Comparison of ENCODE assay signal across 8 cellular contexts in genomic region chr3:133384331-133385027, GRCh38. TPM values are rescaled to one million over a fixed set of nuclear protein-coding genes. Genes with fewer than 3 reads are reported as not detected.
DNase-seq lines count a peak whose midpoint lies in the region; ATAC-seq, FAIRE-seq and TF ChIP-seq lines count a peak whose summit lies in the region.

No MANE protein-coding gene starts in this region.

- H3K36me3 ChIP-seq in NT2/D1 (ENCODE audit: insufficient read depth, insufficient read length, low read length) = no peaks in the 10 kb centered on the region
- H3K36me3 ChIP-seq in mammary epithelial cell (ENCODE audit: insufficient read depth, low read length) = no peaks in the 10 kb centered on the region
- no peaks in the 10 kb centered on the region for H3K36me3 ChIP-seq in keratinocyte (ENCODE audit: control insufficient read depth in 2 of 2, extremely low read depth in 1 of 2, insufficient read depth in 2 of 2, low read length in 2 of 2)

- peak; percentile 79 for FAIRE-seq in keratinocyte (lab: Jason Lieb, UNC)

- H3K4me2 ChIP-seq in mammary epithelial cell (ENCODE audit: insufficient read depth, low read depth, low read length) (no peak overlapping the region), keratinocyte (ENCODE audit: control insufficient read depth, extremely low read depth, insufficient read depth, low read depth, low read length) (no peak overlapping the region)

- intact Hi-C loops in mammary epithelial cell (cut with micrococcal nuclease) = loop anchor here (1.0 to 2.0 kb wide), 4 partner anchors 14 to 653 kb away; no protein-coding TSS in a partner anchor

- peaks cover 1% of the 10 kb centered on the region for H3K4me1 ChIP-seq in NT2/D1 (ENCODE audit: insufficient read depth, insufficient read length)
- peaks cover 16% of the 10 kb centered on the region for H3K4me1 ChIP-seq in mammary epithelial cell (ENCODE audit: insufficient read depth, low read length)
- H3K4me1 ChIP-seq in keratinocyte (ENCODE audit: control insufficient read depth, extremely low read depth, insufficient read depth, low read length) = peaks cover 20% of the 10 kb centered on the region

- H3K9ac ChIP-seq in NT2/D1 (ENCODE audit: insufficient read length, low read depth) (no peak overlapping the region), mammary epithelial cell (ENCODE audit: insufficient read depth, low read length) (no peak overlapping the region), keratinocyte (ENCODE audit: control insufficient read depth, extremely low read depth, insufficient read depth, low read length) (no peak overlapping the region)

- in situ Hi-C loops in mammary epithelial cell (cut with MboI; ENCODE audit: low sequenced_read_pairs in 2 of 2) = loop anchor here (5.0 to 10.0 kb wide), 3 partner anchors 340 to 657 kb away; partner anchors contain the start of gene TMEM108 (in 1 of the 2)

- peak; percentile 91 for TF ChIP-seq RAD21 in Ishikawa (IDR thresholded peaks at IDR 0.05; ENCODE audit: low read depth)

- no peaks in the 10 kb centered on the region for H4K20me1 ChIP-seq in mammary epithelial cell (ENCODE audit: insufficient read depth, low read length)
- H4K20me1 ChIP-seq in keratinocyte (ENCODE audit: control insufficient read depth, extremely low read depth, insufficient read depth, low read length) = no peaks in the 10 kb centered on the region

- H3K4me3 ChIP-seq in NT2/D1 (ENCODE audit: insufficient read length, low read depth) (no peak overlapping the region), mammary epithelial cell (replicated peaks in 1 of 3; ENCODE audit: insufficient read depth in 1 of 3, low read depth in 2 of 3, low read length in 3 of 3) (no peak overlapping the region), keratinocyte (ENCODE audit: control insufficient read depth in 2 of 3, extremely low read depth in 1 of 3, insufficient read depth in 2 of 3, low read depth in 1 of 3, low read length in 3 of 3) (no peak overlapping the region)

- TF ChIP-seq EP300 in Ishikawa (IDR thresholded peaks at IDR 0.05; ENCODE audit: borderline replicate concordance) = no peak

- H2AFZ ChIP-seq in mammary epithelial cell (ENCODE audit: low read depth, low read length) (no peak overlapping the region), keratinocyte (ENCODE audit: control insufficient read depth, low read length) (no peak overlapping the region)

- DNase-seq in DMS 273 (lab: John Stamatoyannopoulos, UW; ENCODE audit: unreplicated experiment) (peak; percentile 90), NT2/D1 (ENCODE audit: low read depth, low spot score) (peak; percentile 66), mammary epithelial cell (peak; percentile 55), keratinocyte (ENCODE audit: low read depth, low spot score) (no peak)
- peak; percentile 2 to 16 for DNase-seq in stimulated activated CD8-positive, alpha-beta memory T cell treated with anti-CD3 and anti-CD28 coated beads, Interleukin-15, amount 100 ng/mL, for 48 hours (ENCODE audit: low read depth in 2 of 2)
- DNase-seq in NK-92 treated with Interleukin-12 subunit alpha and Interleukin-12 subunit beta, amount 100 ng/mL, for 24 hours (lab: John Stamatoyannopoulos, UW) = no peak

- no peaks in the 10 kb centered on the region for H3K9me1 ChIP-seq in keratinocyte (ENCODE audit: control insufficient read depth, extremely low read depth, insufficient read depth, low read length)

- WGBS in mammary epithelial cell (ENCODE audit: low coverage, missing lambda C conversion rate) = 19% methylated on average over 13 of the region's 13 CpGs

- H3K27ac ChIP-seq in mammary epithelial cell (ENCODE audit: insufficient read depth, low read depth, low read length) (no peak overlapping the region), keratinocyte (ENCODE audit: control insufficient read depth, insufficient read depth, low read length) (no peak overlapping the region)

- dilution Hi-C loops in mammary epithelial cell (cut with HindIII; ENCODE audit: low sequenced_read_pairs) (loop anchor here (5.0 kb wide), 2 partner anchors 88 to 657 kb away; no protein-coding TSS in a partner anchor), keratinocyte (cut with MboI; ENCODE audit: extremely low pct_ligation_motif_present, low sequenced_read_pairs) (no loop called here)

- peak; percentile 75 for ATAC-seq in GM19467 (IDR thresholded peaks at IDR 0.05; ENCODE audit: unreplicated experiment)

- CTCF ChIA-PET in mammary epithelial cell (lab: Charles Lee; ENCODE audit: low non-redundant PET) = interaction anchor here (0.6 kb wide), 1 partner anchor 14 kb away, joined by 8 read pairs; no protein-coding TSS in a partner anchor

- H3K9me3 ChIP-seq in NT2/D1 (ENCODE audit: insufficient read depth, low read length) (no peaks in the 10 kb centered on the region), mammary epithelial cell (replicated peaks; ENCODE audit: insufficient read depth, low read length) (no peaks in the 10 kb centered on the region), keratinocyte (ENCODE audit: control insufficient read depth, low read depth, low read length) (no peaks in the 10 kb centered on the region)

- TF ChIP-seq CTCF in mammary epithelial cell (conservative IDR thresholded peaks at IDR 0.05 in 1 of 2, IDR thresholded peaks at IDR 0.05 in 1 of 2; ENCODE audit: extremely low read depth in 1 of 2, insufficient read depth in 1 of 2, low read depth in 1 of 2, low read length in 2 of 2) (peak; percentile 58 to 88), keratinocyte (optimal IDR thresholded peaks at IDR 0.05 in 1 of 3, IDR thresholded peaks at IDR 0.05 in 1 of 3, conservative IDR thresholded peaks at IDR 0.05 in 1 of 3; ENCODE audit: extremely low read depth in 1 of 3, insufficient read depth in 2 of 3, low read length in 3 of 3) (peak; percentile 85 to 92 (median 91))

- H3K27me3 ChIP-seq in NT2/D1 (ENCODE audit: insufficient read depth, insufficient read length) (no peaks in the 10 kb centered on the region), mammary epithelial cell (ENCODE audit: insufficient read depth, low read length) (peaks cover 2% of the 10 kb centered on the region), keratinocyte (ENCODE audit: control insufficient read depth, extremely low read depth, insufficient read depth, low read length) (peaks cover 18% of the 10 kb centered on the region)

- H3K79me2 ChIP-seq in mammary epithelial cell (ENCODE audit: insufficient read depth, low read length) (no peaks in the 10 kb centered on the region), keratinocyte (ENCODE audit: control insufficient read depth, insufficient read depth, low read length) (no peaks in the 10 kb centered on the region)

- BruUV-seq in mammary epithelial cell (replicated peaks; lab: Mats Ljungman, UMichigan) = no TSS peak

TF ChIP-seq in Ishikawa, 13 proteins besides CTCF, POLR2A, EP300 and RAD21:
- TF ChIP-seq NFIC (IDR thresholded peaks at IDR 0.05) (0 out of 2 replicates have a peak, but pooled peaks have one; percentile 32), YY1 (IDR thresholded peaks at IDR 0.05; ENCODE audit: low read depth) (no peak), EGR1 (IDR thresholded peaks at IDR 0.05) (no peak)

RNA-seq across cellular contexts. Expression of gene BFSP2, which starts 15.4 kb away (rescaled TPM):
- total RNA-seq in mammary epithelial cell = not detected
- polyA plus RNA-seq in mammary epithelial cell (not detected), keratinocyte (not detected in 3 replicates)
- polyA minus RNA-seq in mammary epithelial cell (not detected), keratinocyte (not detected in 3 replicates)
- polyA plus RNA-seq in keratinocyte (2011; ENCODE audit: low read depth) = not detected
- polyA plus RNA-seq in keratinocyte (2011; cell fraction: cytosol; rRNA removed) = not detected in 2 replicates
- not detected in 2 replicates for polyA plus RNA-seq in keratinocyte (2011; cell fraction: nucleus; rRNA removed)
- polyA plus RNA-seq in keratinocyte (2012; ENCODE audit: low replicate concordance) = not detected in 2 replicates
- not detected for polyA minus RNA-seq in keratinocyte (2011; cell fraction: cytosol; rRNA and poly(A)+ RNA removed)
- not detected in 2 replicates for polyA minus RNA-seq in keratinocyte (2011; cell fraction: nucleus; rRNA and poly(A)+ RNA removed)

Comparison
In these comparisons a context has a peak if more than half of its experiments do, and no peak if none do; other contexts are left out.
1. DNase-seq: peak in DMS 273 (single experiment), NT2/D1 (single experiment), mammary epithelial cell (single experiment) and stimulated activated CD8-positive, alpha-beta memory T cell treated with anti-CD3 and anti-CD28 coated beads, Interleukin-15, amount 100 ng/mL, for 48 hours (2 of 2); none in keratinocyte (single experiment) and NK-92 treated with Interleukin-12 subunit alpha and Interleukin-12 subunit beta, amount 100 ng/mL, for 24 hours (single experiment).